Comparison of ENCODE assay signal across 1 cellular context in the genomic region with DNA sequence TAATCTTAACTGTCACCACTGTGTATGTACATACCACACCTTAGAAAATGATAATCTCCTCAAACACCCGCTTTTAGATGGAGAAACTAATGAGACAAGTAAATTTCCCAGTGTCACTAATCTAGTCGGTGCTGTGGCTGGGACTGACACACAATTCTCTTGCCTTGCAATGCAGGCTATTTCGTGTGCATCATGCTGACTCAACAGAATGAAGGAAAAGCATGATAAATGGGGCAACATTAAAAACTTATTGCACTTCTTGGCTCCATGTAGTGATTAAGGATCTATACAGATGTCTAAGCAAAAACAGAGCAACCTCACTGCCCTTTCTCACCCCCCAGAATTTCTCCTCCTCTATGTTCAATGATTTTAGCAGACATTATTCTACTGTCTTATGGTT.
TF ChIP-seq lines count a peak whose summit lies in the region.

No MANE protein-coding gene starts in this region.

TF ChIP-seq in GM23338, 12 proteins besides CTCF, POLR2A, EP300 and RAD21 (continued from another document):
- no peak for TF ChIP-seq ZNF331 (CRISPR knock-in tag; IDR thresholded peaks at IDR 0.05; ENCODE audit: low read depth)
